Comparison of ENCODE assay signal across 7 cellular contexts in genomic region chr1:24415334-24415909, GRCh38. TPM values are rescaled to one million over a fixed set of nuclear protein-coding genes. Genes with fewer than 3 reads are reported as not detected.
A peak's percentile ranks its signal among the peaks of the same experiment; 100 is the strongest.
DNase-seq lines count a peak whose midpoint lies in the region; ATAC-seq and TF ChIP-seq lines count a peak whose summit lies in the region.

NIPAL3 (plus strand) TSS chr1:24415802; CDS start chr1:24419548, 3,746 bp downstream.

- H3K27me3 ChIP-seq in hepatocyte: no peaks in the 10 kb centered on the region

- no peak for TF ChIP-seq POLR2A in GM18505 (IDR thresholded peaks at IDR 0.05; ENCODE audit: borderline replicate concordance, extremely low read depth, insufficient read depth, insufficient read length)

- peak; percentile 64 for TF ChIP-seq CTCF in hepatocyte (IDR thresholded peaks at IDR 0.05; ENCODE audit: poor library complexity)

- peak within 1 kb of the TSS; percentile 68 for H3K27ac ChIP-seq in hepatocyte

- no peaks in the 10 kb centered on the region for H4K20me1 ChIP-seq in hepatocyte (ENCODE audit: insufficient read depth, poor library complexity, severe bottlenecking)

- peak within 1 kb of the TSS; percentile 41 for H3K4me3 ChIP-seq in hepatocyte

- DNase-seq in NCI-H2029 (lab: John Stamatoyannopoulos, UW) (peak; percentile 98), T-helper 9 cell (peak; percentile 95), astrocyte of the hippocampus (ENCODE audit: low read depth, low spot score) (peak; percentile 100), hepatocyte (ENCODE audit: low spot score) (peak; percentile 98), retina (peak; percentile 93)

- no peaks in the 10 kb centered on the region for H3K9me3 ChIP-seq in hepatocyte (ENCODE audit: low read depth)

- peaks cover 10% of the 10 kb centered on the region for H3K79me2 ChIP-seq in hepatocyte

- peak within 1 kb of the TSS; percentile 86 for H3K4me2 ChIP-seq in hepatocyte

- H3K9me2 ChIP-seq in hepatocyte (replicated peaks; ENCODE audit: insufficient read depth): no peaks in the 10 kb centered on the region

- H2AFZ ChIP-seq in hepatocyte: peak within 1 kb of the TSS; percentile 72

- ATAC-seq in GM18505 (IDR thresholded peaks at IDR 0.05; ENCODE audit: unreplicated experiment) (peak; percentile 87), HG02981 (IDR thresholded peaks at IDR 0.05; ENCODE audit: unreplicated experiment) (peak; percentile 88)

- WGBS in hepatocyte (ENCODE audit: low lambda C conversion rate, missing lambda C conversion rate): 1% methylated on average over 28 of the region's 28 CpGs

- no peaks in the 10 kb centered on the region for H3K36me3 ChIP-seq in hepatocyte (replicated peaks; ENCODE audit: insufficient read depth, low read depth)

- peaks cover 22% of the 10 kb centered on the region for H3K4me1 ChIP-seq in hepatocyte (ENCODE audit: insufficient read depth)

RNA-seq across cellular contexts. Expression of gene NIPAL3, which starts in this region (rescaled TPM):
- 25.4 and 26.6 TPM in 2 replicates for total RNA-seq in hepatocyte
- polyA plus RNA-seq in hepatocyte: 27.3 and 37.9 TPM in 2 replicates

Comparison
In these comparisons a context has a peak if more than half of its experiments do, and no peak if none do; other contexts are left out.
1. Peak in every context shown above with its lines: DNase-seq, ATAC-seq, H3K4me3 ChIP-seq and H3K27ac ChIP-seq.